Comparison of ENCODE assay signal across 2 cellular contexts in the genomic region with DNA sequence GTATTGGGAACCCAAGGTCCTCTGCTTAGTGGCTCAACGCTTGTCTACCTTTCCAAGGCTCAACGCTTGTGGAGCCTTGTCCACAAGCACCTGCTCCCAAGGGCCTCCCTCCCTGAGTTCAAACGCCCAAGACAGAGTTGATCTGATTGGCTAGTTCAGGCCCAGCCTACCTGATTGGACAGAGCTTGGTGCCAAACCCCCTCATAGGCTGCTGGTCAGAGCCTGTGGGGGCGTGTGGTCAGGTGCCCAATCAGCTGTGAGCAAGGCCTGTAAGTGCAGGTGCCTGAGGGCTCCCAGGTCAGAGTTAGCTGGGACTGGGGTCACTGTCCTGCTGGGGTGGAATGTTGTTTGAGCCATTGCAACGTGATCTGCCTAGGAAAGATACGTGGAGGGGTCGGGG.
TF ChIP-seq lines count a peak whose summit lies in the region.

No MANE protein-coding gene starts in this region.

TF ChIP-seq in GM12891, 5 proteins besides CTCF, POLR2A, EP300 and RAD21:
- TF ChIP-seq TAF1 (IDR thresholded peaks at IDR 0.05; ENCODE audit: low read depth, low read length) (no peak), POU2F2 (IDR thresholded peaks at IDR 0.05; ENCODE audit: low read depth, low read length) (no peak), SPI1 (IDR thresholded peaks at IDR 0.05; ENCODE audit: low read depth, low read length) (no peak), PAX5 (IDR thresholded peaks at IDR 0.05; ENCODE audit: insufficient read depth, low read length, severe bottlenecking) (no peak), POLR2AphosphoS5 (IDR thresholded peaks at IDR 0.05; ENCODE audit: low read depth, low read length) (no peak)

TF ChIP-seq in K562, 482 proteins besides CTCF, POLR2A, EP300 and RAD21:
- TF ChIP-seq NFYB (IDR thresholded peaks at IDR 0.05; ENCODE audit: extremely low read depth, insufficient read length) (peak; percentile 58), PCBP2 (IDR thresholded peaks at IDR 0.05; ENCODE audit: low read depth, low read length, poor library complexity, severe bottlenecking) (no peak), EGR1 (conservative IDR thresholded peaks at IDR 0.05) (0 out of 2 replicates have a peak, but pooled peaks have one; percentile 31)
- TF ChIP-seq, protein P1, sequence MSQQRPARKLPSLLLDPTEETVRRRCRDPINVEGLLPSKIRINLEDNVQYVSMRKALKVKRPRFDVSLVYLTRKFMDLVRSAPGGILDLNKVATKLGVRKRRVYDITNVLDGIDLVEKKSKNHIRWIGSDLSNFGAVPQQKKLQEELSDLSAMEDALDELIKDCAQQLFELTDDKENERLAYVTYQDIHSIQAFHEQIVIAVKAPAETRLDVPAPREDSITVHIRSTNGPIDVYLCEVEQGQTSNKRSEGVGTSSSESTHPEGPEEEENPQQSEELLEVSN (IDR thresholded peaks at IDR 0.05; ENCODE audit: borderline replicate concordance in 1 of 2, extremely low read depth in 1 of 2, insufficient read depth in 1 of 2, insufficient read length in 1 of 2, low read depth in 1 of 2, low read length in 1 of 2, poor library complexity in 1 of 2, severe bottlenecking in 1 of 2), result peak in 1 of 2 experiments; percentile 69
